Comparison of ENCODE assay signal across 24 cellular contexts in genomic region chr2:51649366-51649765, GRCh38.
"Had no signal": no experiment of that assay in that cellular context is flagged by ENCODE, and none has a peak within 500 bp of the region (broad histone marks: within the 10 kb centered on the region; RNA-seq: fewer than 3 reads in every experiment).

No MANE protein-coding gene starts in this region.

- H3K27me3 Mint-ChIP-seq: activated B cell treated with CpG ODN at 0.5 μM for 24 hours; activated CD4-positive, alpha-beta T cell treated with anti-CD3 and anti-CD28 coated beads for 36 hours; activated naive CD8-positive, alpha-beta T cell treated with anti-CD3 and anti-CD28 coated beads for 36 hours; natural killer cell treated with Interleukin-12 subunit alpha and Interleukin-12 subunit beta and Interleukin-15 and Interleukin-18, amount 100 ng/mL, for 72 hours had no signal

- H3K4me1 ChIP-seq: parathyroid adenoma, right lobe of liver, upper lobe of left lung had no signal

- H3K9me3 Mint-ChIP-seq: activated B cell treated with CpG ODN at 0.5 μM for 24 hours; activated T-cell treated with anti-CD3 and anti-CD28 coated beads, Interleukin-2, amount 50 U/mL, for 4 hours had no signal

- H3K27ac Mint-ChIP-seq: activated B cell treated with CpG ODN at 0.5 μM for 24 hours; activated CD4-positive, alpha-beta T cell treated with anti-CD3 and anti-CD28 coated beads for 36 hours; activated naive CD8-positive, alpha-beta T cell treated with anti-CD3 and anti-CD28 coated beads for 36 hours; activated T-helper 2 cell treated with anti-CD3 and anti-CD28 coated beads, Interferon-gamma antibody, Interleukin-2, Interleukin-4, amounts not matched to agents 10 μg/mL and 5 μg/mL and 100 μg/mL, durations not matched to agents 14 hours and 24 hours and 36 hours; natural killer cell treated with Interleukin-12 subunit alpha and Interleukin-12 subunit beta and Interleukin-15 and Interleukin-18, amount 100 ng/mL, for 72 hours; T-helper 1 cell treated with Interleukin-12 subunit alpha and Interleukin-12 subunit beta and Interleukin-4 antibody, amounts not matched to agents 30 μg/mL and 1 μg/mL, for 36 hours had no signal

- H3K4me1 Mint-ChIP-seq: activated CD4-positive, alpha-beta T cell treated with anti-CD3 and anti-CD28 coated beads for 36 hours; activated naive CD8-positive, alpha-beta T cell treated with anti-CD3 and anti-CD28 coated beads for 36 hours had no signal

- DNase-seq: activated B cell treated with CpG ODN at 0.5 μM for 24 hours; activated CD4-positive, alpha-beta T cell treated with anti-CD3 and anti-CD28 coated beads for 36 hours; activated CD4-positive, alpha-beta T cell treated with anti-CD3 and anti-CD28 coated beads, Interleukin-2, amount 50 U/mL, for 4 hours; activated CD8-positive, alpha-beta memory T cell treated with anti-CD3 and anti-CD28 coated beads, Interleukin-2, amount 50 U/mL, for 48 hours; activated naive CD4-positive, alpha-beta T cell; activated naive CD8-positive, alpha-beta T cell treated with anti-CD3 and anti-CD28 coated beads for 36 hours; activated T-cell treated with anti-CD3 and anti-CD28 coated beads, Interleukin-2, amount 50 U/mL, for 4 hours; amniotic stem cell; cerebellar nuclear complex; effector CD4-positive, alpha-beta T cell; nucleus accumbens; right lobe of liver; stimulated activated CD4-positive, alpha-beta T cell treated with anti-CD3 and anti-CD28 coated beads, Interleukin-2, amount 100 ng/mL, for 24 hours; stimulated activated naive CD4-positive, alpha-beta T cell; T1000; upper lobe of left lung had no signal

- H3K4me3 Mint-ChIP-seq: activated B cell treated with CpG ODN at 0.5 μM for 24 hours; activated CD4-positive, alpha-beta T cell treated with anti-CD3 and anti-CD28 coated beads for 36 hours; activated naive CD8-positive, alpha-beta T cell treated with anti-CD3 and anti-CD28 coated beads for 36 hours; activated T-cell treated with anti-CD3 and anti-CD28 coated beads, Interleukin-2, amount 50 U/mL, for 4 hours; natural killer cell treated with Interleukin-12 subunit alpha and Interleukin-12 subunit beta and Interleukin-15 and Interleukin-18, amount 100 ng/mL, for 72 hours; T-helper 1 cell treated with Interleukin-12 subunit alpha and Interleukin-12 subunit beta and Interleukin-4 antibody, amounts not matched to agents 30 μg/mL and 1 μg/mL, for 36 hours had no signal

- H3K79me2 ChIP-seq: parathyroid adenoma had no signal

- H3K9ac ChIP-seq: parathyroid adenoma had no signal

- FAIRE-seq: frontal cortex, islet of Langerhans had no signal

- H3K27me3 ChIP-seq: right lobe of liver, upper lobe of left lung had no signal

- H3K36me3 Mint-ChIP-seq: activated naive CD8-positive, alpha-beta T cell treated with anti-CD3 and anti-CD28 coated beads for 36 hours; natural killer cell treated with Interleukin-12 subunit alpha and Interleukin-12 subunit beta and Interleukin-15 and Interleukin-18, amount 100 ng/mL, for 72 hours had no signal

- H3K36me3 ChIP-seq: right lobe of liver, thoracic aorta, upper lobe of left lung had no signal

- ATAC-seq: activated CD4-positive, alpha-beta T cell treated with anti-CD3 and anti-CD28 coated beads for 36 hours; activated T-cell treated with anti-CD3 and anti-CD28 coated beads, Interleukin-2, amount 50 U/mL, for 4 hours; natural killer cell treated with Interleukin-12 subunit alpha and Interleukin-12 subunit beta and Interleukin-15 and Interleukin-18, amount 100 ng/mL, for 72 hours; right lobe of liver had no signal

- H3K9me3 ChIP-seq: right lobe of liver, thoracic aorta, upper lobe of left lung had no signal

- H2AFZ ChIP-seq: parathyroid adenoma had no signal

- H3K4me3 ChIP-seq: right lobe of liver, skin epidermis, thoracic aorta, upper lobe of left lung had no signal

- H3K27ac ChIP-seq: parathyroid adenoma, right lobe of liver, skin epidermis, thoracic aorta, upper lobe of left lung had no signal
